Comparison of ENCODE assay signal across 8 cellular contexts in the genomic region with DNA sequence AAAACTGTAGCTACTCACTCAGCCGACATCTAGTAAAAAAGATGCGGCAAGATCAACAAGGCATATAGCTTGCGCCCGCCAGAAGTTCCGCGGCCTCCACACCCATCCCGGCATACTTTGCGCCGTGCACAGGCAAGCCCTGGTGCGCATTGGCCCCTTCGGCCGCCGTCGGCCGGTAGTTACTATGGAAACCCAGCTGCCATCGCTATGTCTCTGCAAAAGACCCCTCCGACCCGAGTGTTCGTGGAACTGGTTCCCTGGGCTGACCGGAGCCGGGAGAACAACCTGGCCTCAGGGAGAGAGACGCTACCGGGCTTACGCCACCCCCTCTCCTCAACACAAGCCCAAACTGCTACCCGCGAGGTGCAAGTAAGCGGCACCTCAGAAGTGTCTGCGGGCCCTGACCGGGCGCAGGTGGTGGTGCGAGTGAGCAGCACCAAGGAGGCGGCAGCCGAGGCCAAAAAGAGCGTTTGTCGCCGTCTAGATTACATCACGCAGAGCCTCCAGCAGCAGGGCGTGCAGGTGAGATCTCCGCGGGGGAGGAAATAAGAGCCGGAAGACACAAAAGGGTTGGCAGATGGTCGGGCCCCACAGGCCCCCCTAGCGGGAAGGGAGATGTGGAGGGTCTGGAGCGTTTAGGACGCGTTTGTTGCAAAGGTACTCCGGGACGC. TPM values are rescaled to one million over a fixed set of nuclear protein-coding genes. Genes with fewer than 3 reads are reported as not detected.
DNase-seq lines count a peak whose midpoint lies in the region; ATAC-seq, FAIRE-seq and TF ChIP-seq lines count a peak whose summit lies in the region.

A gene with protein sequence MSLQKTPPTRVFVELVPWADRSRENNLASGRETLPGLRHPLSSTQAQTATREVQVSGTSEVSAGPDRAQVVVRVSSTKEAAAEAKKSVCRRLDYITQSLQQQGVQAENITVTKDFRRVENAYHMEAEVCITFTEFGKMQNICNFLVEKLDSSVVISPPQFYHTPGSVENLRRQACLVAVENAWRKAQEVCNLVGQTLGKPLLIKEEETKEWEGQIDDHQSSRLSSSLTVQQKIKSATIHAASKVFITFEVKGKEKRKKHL (plus strand): TSS at position 182 of the 671 bp plus-strand sequence. CDS start 26 bp downstream, at position 208.

- H3K27me3 ChIP-seq in right atrium auricular region: no peaks in the 10 kb centered on the region
- no peaks in the 10 kb centered on the region for H3K27me3 ChIP-seq in psoas muscle (ENCODE audit: insufficient read depth in 3 of 3, low read length in 2 of 3)

- 0 to 1% (median 1%) methylated on average over 48 of the region's 48 CpGs for WGBS in psoas muscle, 3 donors

- TF ChIP-seq CTCF in GM12873 (IDR thresholded peaks at IDR 0.05; ENCODE audit: insufficient read depth, low read depth, low read length, missing control alignments) (peak; percentile 46), right atrium auricular region (IDR thresholded peaks at IDR 0.05) (no peak), psoas muscle (IDR thresholded peaks at IDR 0.05) (no peak)

- peak; percentile 98 for ATAC-seq in HG02642 (IDR thresholded peaks at IDR 0.05; ENCODE audit: poor library complexity, unreplicated experiment)
- ATAC-seq in psoas muscle: peak; percentile 92 to 99 (median 98)

- DNase-seq in NCI-H1417 (lab: John Stamatoyannopoulos, UW) (peak; percentile 88 to 97 (median 96)), SW480 (ENCODE audit: low spot score) (peak; percentile 86), amniotic epithelial cell (ENCODE audit: low read depth) (peak; percentile 79), right atrium auricular region (ENCODE audit: low spot score) (peak; percentile 72), psoas muscle (peak; percentile 77 to 88), urothelium cell line (ENCODE audit: low spot score) (peak; percentile 85)

- peak; percentile 52 for FAIRE-seq in urothelium cell line (lab: Jason Lieb, UNC)

- H3K4me3 ChIP-seq in right atrium auricular region: peak within 1 kb of the TSS; percentile 67 to 90
- H3K4me3 ChIP-seq in psoas muscle: peak within 1 kb of the TSS; percentile 96

- H3K9me3 ChIP-seq in right atrium auricular region (no peaks in the 10 kb centered on the region), psoas muscle (no peaks in the 10 kb centered on the region)

- intact Hi-C loops in psoas muscle (cut with DNase I): no loop called here

- H3K27ac ChIP-seq in right atrium auricular region (peak within 1 kb of the TSS; percentile 54 to 70), psoas muscle (peak within 1 kb of the TSS; percentile 52)

- H3K4me1 ChIP-seq in right atrium auricular region (peaks cover 0 to 13% of the 10 kb centered on the region in 2 donors), psoas muscle (no peaks in the 10 kb centered on the region)

- no peaks in the 10 kb centered on the region for H3K36me3 ChIP-seq in right atrium auricular region
- peaks cover 0 to 4% of the 10 kb centered on the region in 2 donors for H3K36me3 ChIP-seq in psoas muscle (ENCODE audit: insufficient read depth in 1 of 2, low read depth in 1 of 2)

RNA-seq across cellular contexts. Expression of the gene that starts here (rescaled TPM):
- 1 to 10 TPM; 2.7 to 7.4 TPM for total RNA-seq in right atrium auricular region
- total RNA-seq in psoas muscle: 1 to 10 TPM in 2 of 4 donors, under 1 TPM in 2; 0.61 to 1.8 (median 1.0) TPM
- 1 to 10 TPM in 1 of 3 donors, under 1 TPM in 2; 0.52 to 1.4 (median 0.92) TPM for polyA plus RNA-seq in psoas muscle

Comparison
In these comparisons a context has a peak if more than half of its experiments do, and no peak if none do; other contexts are left out.
1. Peak in every context shown above with its lines: DNase-seq, ATAC-seq, H3K4me3 ChIP-seq and H3K27ac ChIP-seq.